11 cellular contexts compared by ENCODE assay signal in genomic region chr4:150126880-150127236, GRCh38. TPM values are rescaled to one million over a fixed set of nuclear protein-coding genes. Genes with fewer than 3 reads are reported as not detected.
DNase-seq lines count a peak whose midpoint lies in the region; ATAC-seq and TF ChIP-seq lines count a peak whose summit lies in the region.
"Had no signal": no experiment of that assay in that cellular context is flagged by ENCODE, and none has a peak within 500 bp of the region (broad histone marks: within the 10 kb centered on the region; RNA-seq: fewer than 3 reads in every experiment).

No MANE protein-coding gene starts in this region.

- no peaks in the 10 kb centered on the region for H3K27me3 ChIP-seq in left lung
- no peaks in the 10 kb centered on the region for H3K27me3 ChIP-seq in mesendoderm (ENCODE audit: insufficient read depth, low read length, poor library complexity)

- H3K9me3 Mint-ChIP-seq in IgD-negative memory B cell (no peaks in the 10 kb centered on the region), progenitor cell of endocrine pancreas (ENCODE audit: low read depth) (no peaks in the 10 kb centered on the region)

- H3K4me1 Mint-ChIP-seq in IgD-negative memory B cell (peaks cover 13 to 25% (median 18%) of the 10 kb centered on the region in 3 donors), progenitor cell of endocrine pancreas (ENCODE audit: low read depth) (no peaks in the 10 kb centered on the region)

- no peak overlapping the region for H2BK15ac ChIP-seq in mesendoderm (replicated peaks; ENCODE audit: low read depth)

- H3K79me2 ChIP-seq in mesendoderm (ENCODE audit: control insufficient read depth, insufficient read depth, low read length): no peaks in the 10 kb centered on the region

- intact Hi-C loops in left lung (cut with DNase I): no loop called here

- TF ChIP-seq CTCF in epithelial cell of esophagus (IDR thresholded peaks at IDR 0.05; ENCODE audit: insufficient read depth, low read depth, low read length, missing control alignments) (no peak), left lung (IDR thresholded peaks at IDR 0.05) (no peak), progenitor cell of endocrine pancreas (IDR thresholded peaks at IDR 0.05; ENCODE audit: unreplicated experiment) (no peak)

- no peak overlapping the region for H3K4me2 ChIP-seq in mesendoderm (ENCODE audit: low read length)

- no peak overlapping the region for H3K4ac ChIP-seq in mesendoderm (ENCODE audit: low read depth, low read length)

- H3K56ac ChIP-seq in mesendoderm (ENCODE audit: low read length): no peak overlapping the region

- H4K8ac ChIP-seq in mesendoderm (ENCODE audit: low read depth, low read length): no peak overlapping the region

- H3K4me1 ChIP-seq in left lung: peaks cover 7 to 8% of the 10 kb centered on the region in 2 donors
- no peaks in the 10 kb centered on the region for H3K4me1 ChIP-seq in mesendoderm (ENCODE audit: control insufficient read depth, low read depth, low read length)

- H3K27ac ChIP-seq in left lung: no peak overlapping the region
- H3K27ac ChIP-seq in mesendoderm (ENCODE audit: low read depth, low read length): no peak overlapping the region

- no peak overlapping the region for H2BK120ac ChIP-seq in mesendoderm (ENCODE audit: low read depth, low read length)

- H3K36me3 Mint-ChIP-seq in IgD-negative memory B cell (no peaks in the 10 kb centered on the region), progenitor cell of endocrine pancreas (ENCODE audit: insufficient read depth) (no peaks in the 10 kb centered on the region)

- H2AK5ac ChIP-seq in mesendoderm (ENCODE audit: low read length): no peak overlapping the region

- ATAC-seq in GM21576 (IDR thresholded peaks at IDR 0.05; ENCODE audit: unreplicated experiment): peak; percentile 73
- no peak for ATAC-seq in left lung

- no peak overlapping the region for H3K4me3 ChIP-seq in epithelial cell of esophagus (ENCODE audit: low read length)
- no peak overlapping the region for H3K4me3 ChIP-seq in left lung
- H3K4me3 ChIP-seq in mesendoderm (ENCODE audit: low read length): no peak overlapping the region

- DNase-seq in EH (ENCODE audit: low read depth): peak; percentile 84
- DNase-seq in epithelial cell of esophagus (ENCODE audit: low read depth): peak; percentile 51
- no peak for DNase-seq in left lung
- no peak for DNase-seq in progenitor cell of endocrine pancreas (ENCODE audit: low spot score, unreplicated experiment)
- no peak for DNase-seq in mesendoderm
- no peak for DNase-seq in NOMO-1 treated with dmso at 0.1 percent for 144 hours (lab: John Stamatoyannopoulos, UW; ENCODE audit: unreplicated experiment)
- DNase-seq: left cardiac atrium, SHP77, small intestine had no signal

- H3K79me1 ChIP-seq in mesendoderm (ENCODE audit: low read length): no peaks in the 10 kb centered on the region

- H3K18ac ChIP-seq in mesendoderm (ENCODE audit: low read length): no peak overlapping the region

- H3K36me3 ChIP-seq in left lung (no peaks in the 10 kb centered on the region), mesendoderm (ENCODE audit: control insufficient read depth, insufficient read depth, low read length) (no peaks in the 10 kb centered on the region)

- H3K27ac Mint-ChIP-seq in IgD-negative memory B cell: peak overlapping the region in 1 of 3 donors; percentile 3
- no peak overlapping the region for H3K27ac Mint-ChIP-seq in progenitor cell of endocrine pancreas

- H2BK5ac ChIP-seq in mesendoderm (ENCODE audit: low read length): no peak overlapping the region

- peak overlapping the region in 3 of 4 donors; percentile 24 to 76 (median 49) for H3K4me3 Mint-ChIP-seq in IgD-negative memory B cell
- H3K4me3 Mint-ChIP-seq in progenitor cell of endocrine pancreas (ENCODE audit: low read depth): no peak overlapping the region

- H3K9ac ChIP-seq in mesendoderm (ENCODE audit: low read length): no peak overlapping the region

- H3K9me3 ChIP-seq in left lung: peaks cover 0 to 4% of the 10 kb centered on the region in 2 donors

- no peak overlapping the region for H3K23ac ChIP-seq in mesendoderm (ENCODE audit: low read length)

- no peak overlapping the region for H4K5ac ChIP-seq in mesendoderm (ENCODE audit: low read length)

- no CpG with 5 or more reads among the region's 1 CpG for WGBS in mesendoderm (ENCODE audit: extremely low coverage, insufficient coverage, low lambda C conversion rate)

- H3K27me3 Mint-ChIP-seq in IgD-negative memory B cell (peaks cover 6% of the 10 kb centered on the region), progenitor cell of endocrine pancreas (peaks cover 6% of the 10 kb centered on the region)

RNA-seq across cellular contexts. Expression of gene DCLK2, which starts 48.6 kb away (rescaled TPM):
- polyA plus RNA-seq in IgD-negative memory B cell: 2.3 TPM
- 1 to 10 TPM; 2.6 to 5.2 TPM for total RNA-seq in left lung
- total RNA-seq in progenitor cell of endocrine pancreas: 6.9 and 7.2 TPM in 2 replicates
- 0.08 TPM for polyA plus RNA-seq in mesendoderm (2013, experiment 1 of 2)
- 0.06 TPM for polyA plus RNA-seq in mesendoderm (2013, experiment 2 of 2)

Comparison
In these comparisons a context has a peak if more than half of its experiments do, and no peak if none do; other contexts are left out.
1. DNase-seq: peak in EH (single experiment) and epithelial cell of esophagus (single experiment); none in left lung (0 of 2), progenitor cell of endocrine pancreas (single experiment), mesendoderm (single experiment) and NOMO-1 treated with dmso at 0.1 percent for 144 hours (single experiment).